In the genomic region with DNA sequence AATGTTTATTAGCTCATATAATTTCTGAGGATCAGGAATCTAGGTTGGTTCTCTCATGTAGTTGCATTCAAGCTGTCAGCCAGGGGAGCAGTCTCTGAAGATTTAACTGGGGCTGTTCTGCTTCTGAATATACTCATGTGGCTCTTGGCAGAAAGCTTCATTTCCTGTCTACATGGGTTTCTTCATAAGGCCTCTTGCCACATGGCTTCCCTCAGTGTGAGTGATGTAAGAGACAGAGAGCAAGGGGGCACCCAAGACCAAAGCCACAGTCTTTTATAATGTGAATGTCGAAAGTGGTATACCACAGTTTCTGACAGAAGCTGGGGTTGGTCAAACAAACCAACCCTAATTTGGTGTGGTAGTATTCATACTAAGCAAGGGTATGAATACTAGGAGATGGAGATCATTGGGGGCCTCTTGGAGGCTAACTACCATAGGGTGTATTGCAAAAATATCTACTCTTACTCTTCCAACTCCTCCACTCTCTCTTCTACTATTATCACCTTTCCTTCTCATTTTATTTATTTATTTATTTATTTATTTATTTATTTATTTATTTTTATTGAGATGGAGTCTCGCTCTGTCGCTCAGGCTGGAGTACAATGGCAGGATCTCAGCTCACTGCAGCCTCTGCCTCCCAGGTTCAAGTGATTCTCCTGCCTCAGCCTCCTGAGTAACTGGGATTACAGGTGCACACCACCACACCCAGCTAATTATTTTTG, we compare ENCODE assay signal across 10 cellular contexts.
DNase-seq lines count a peak whose midpoint lies in the region; ATAC-seq and TF ChIP-seq lines count a peak whose summit lies in the region.
"Had no signal": no experiment of that assay in that cellular context is flagged by ENCODE, and none has a peak within 500 bp of the region (broad histone marks: within the 10 kb centered on the region; RNA-seq: fewer than 3 reads in every experiment).

No MANE protein-coding gene starts in this region.

- no peak overlapping the region for H3K9ac ChIP-seq in SK-N-SH

- H3K27ac ChIP-seq in psoas muscle (no peak overlapping the region), GM23338 (ENCODE audit: low read depth) (no peak overlapping the region), SK-N-SH (ENCODE audit: low read depth in 2 of 2, low read length in 1 of 2) (no peak overlapping the region)
- H3K27ac ChIP-seq: epithelial cell of prostate had no signal

- H3K4me1 Mint-ChIP-seq in activated CD4-positive, alpha-beta T cell treated with anti-CD3 and anti-CD28 coated beads, Interleukin-2, amount 10 ng/mL, durations not matched to agents 24 days and 14 days = peaks cover 8% of the 10 kb centered on the region
- peaks cover 24% of the 10 kb centered on the region; the same call in 2 of the 3 replicates for H3K4me1 Mint-ChIP-seq in GM23338

- H3K4me2 ChIP-seq in GM23338 (no peak overlapping the region), SK-N-SH (no peak overlapping the region)

- no peaks in the 10 kb centered on the region for H3K9me2 ChIP-seq in GM23338 (ENCODE audit: insufficient read depth)
- no peaks in the 10 kb centered on the region for H3K9me2 ChIP-seq in SK-N-SH

- TF ChIP-seq CTCF in psoas muscle (IDR thresholded peaks at IDR 0.05) (no peak), GM23338 (conservative IDR thresholded peaks at IDR 0.05; ENCODE audit: low read depth in 2 of 2) (no peak), SK-N-SH (IDR thresholded peaks at IDR 0.05) (no peak)

- ATAC-seq in HG02973 (IDR thresholded peaks at IDR 0.05; ENCODE audit: unreplicated experiment) (peak; percentile 80), psoas muscle (peak in 3 of 4 donors; percentile 63 to 66 (median 63)), GM23338 (no peak)
- ATAC-seq: Panc1 had no signal

- H3K27ac Mint-ChIP-seq in activated CD4-positive, alpha-beta T cell treated with anti-CD3 and anti-CD28 coated beads, Interleukin-2, amount 10 ng/mL, durations not matched to agents 24 days and 14 days = no peak overlapping the region
- H3K27ac Mint-ChIP-seq in GM23338 = no peak overlapping the region

- H3K4me1 ChIP-seq in psoas muscle (no peaks in the 10 kb centered on the region), GM23338 (ENCODE audit: insufficient read depth) (peaks cover 9% of the 10 kb centered on the region; the same call in 1 of the 2 replicates), SK-N-SH (ENCODE audit: control insufficient read depth in 1 of 2, insufficient read depth in 2 of 2, low read depth in 1 of 2, low read length in 1 of 2) (peaks cover 0 to 3% of the 10 kb centered on the region in 2 experiments; a peak in 1 of 4 replicates)

- peaks cover 1% of the 10 kb centered on the region for H3K27me3 Mint-ChIP-seq in activated CD4-positive, alpha-beta T cell treated with anti-CD3 and anti-CD28 coated beads, Interleukin-2, amount 10 ng/mL, durations not matched to agents 24 days and 14 days
- peaks cover 4% of the 10 kb centered on the region for H3K27me3 Mint-ChIP-seq in GM23338 (ENCODE audit: insufficient read depth, low read depth, poor library complexity)

- H3K27me3 ChIP-seq in psoas muscle (ENCODE audit: insufficient read depth in 3 of 3, low read length in 2 of 3) = no peaks in the 10 kb centered on the region
- no peaks in the 10 kb centered on the region for H3K27me3 ChIP-seq in GM23338 (ENCODE audit: insufficient read depth)
- no peaks in the 10 kb centered on the region for H3K27me3 ChIP-seq in SK-N-SH (ENCODE audit: insufficient read depth)

- POLR2A ChIA-PET in SK-N-SH (lab: Yijun Ruan, JAX) = no interaction called here

- H3K9me3 Mint-ChIP-seq in activated CD4-positive, alpha-beta T cell treated with anti-CD3 and anti-CD28 coated beads, Interleukin-2, amount 10 ng/mL, durations not matched to agents 24 days and 14 days = peaks cover 4% of the 10 kb centered on the region
- H3K9me3 Mint-ChIP-seq in GM23338 = peaks cover 22% of the 10 kb centered on the region

- WGBS in psoas muscle, 3 donors = 92 to 95% (median 94%) methylated on average over 3 of the region's 3 CpGs
- WGBS in SK-N-SH (ENCODE audit: low lambda C conversion rate) = 49% methylated on average over 3 of the region's 3 CpGs

- DNase-seq in activated CD4-positive, alpha-beta T cell treated with anti-CD3 and anti-CD28 coated beads, Interleukin-2, amount 10 ng/mL, durations not matched to agents 24 days and 14 days = peak; percentile 59
- no peak for DNase-seq in activated CD4-positive, alpha-beta T cell treated with anti-CD3 and anti-CD28 coated beads for 48 hours
- DNase-seq in UCSD-AML1 (lab: John Stamatoyannopoulos, UW; ENCODE audit: unreplicated experiment) (peak; percentile 21), psoas muscle (no peak), GM23338 (ENCODE audit: low spot score) (no peak), SK-N-SH (no peak), amniotic stem cell (lab: John Stamatoyannopoulos, UW) (no peak)

- H3K9me3 ChIP-seq in psoas muscle = no peaks in the 10 kb centered on the region
- no peaks in the 10 kb centered on the region for H3K9me3 ChIP-seq in SK-N-SH

- CTCF ChIA-PET in SK-N-SH (lab: Yijun Ruan, JAX) = interaction anchor here (0.9 kb wide), 1 partner anchor 22 kb away, joined by 3 read pairs; no protein-coding TSS in a partner anchor

- H3K36me3 ChIP-seq in psoas muscle (ENCODE audit: insufficient read depth in 1 of 2, low read depth in 1 of 2) = no peaks in the 10 kb centered on the region
- H3K36me3 ChIP-seq in GM23338 (ENCODE audit: insufficient read depth) = no peaks in the 10 kb centered on the region
- H3K36me3 ChIP-seq in SK-N-SH (replicated peaks in 1 of 2; ENCODE audit: control insufficient read depth in 1 of 2, insufficient read depth in 2 of 2, low read length in 1 of 2) = no peaks in the 10 kb centered on the region

- H3K4me3 Mint-ChIP-seq in activated CD4-positive, alpha-beta T cell treated with anti-CD3 and anti-CD28 coated beads, Interleukin-2, amount 10 ng/mL, durations not matched to agents 24 days and 14 days = no peak overlapping the region
- H3K4me3 Mint-ChIP-seq in GM23338 = no peak overlapping the region

- intact Hi-C loops in activated CD4-positive, alpha-beta T cell treated with anti-CD3 and anti-CD28 coated beads, Interleukin-2, amount 10 ng/mL, durations not matched to agents 24 days and 14 days (cut with micrococcal nuclease) = no loop called here
- intact Hi-C loops in psoas muscle (cut with DNase I) = no loop called here

- H3K79me2 ChIP-seq in GM23338 (replicated peaks; ENCODE audit: insufficient read depth) (no peaks in the 10 kb centered on the region), SK-N-SH (ENCODE audit: insufficient read depth) (no peaks in the 10 kb centered on the region)

- H3K36me3 Mint-ChIP-seq in activated CD4-positive, alpha-beta T cell treated with anti-CD3 and anti-CD28 coated beads, Interleukin-2, amount 10 ng/mL, durations not matched to agents 24 days and 14 days (ENCODE audit: low read depth) = no peaks in the 10 kb centered on the region
- peaks cover 29% of the 10 kb centered on the region; the same call in 2 of the 3 replicates for H3K36me3 Mint-ChIP-seq in GM23338 (ENCODE audit: low read depth)

- no peak for TF ChIP-seq RAD21 in SK-N-SH (IDR thresholded peaks at IDR 0.05; ENCODE audit: low read length)

- H3F3A ChIP-seq in GM23338 (replicated peaks; ENCODE audit: low read depth) = no peaks in the 10 kb centered on the region
- no peaks in the 10 kb centered on the region for H3F3A ChIP-seq in SK-N-SH (replicated peaks; ENCODE audit: insufficient read depth)

- H4K20me1 ChIP-seq in GM23338 (replicated peaks; ENCODE audit: insufficient read depth) = no peaks in the 10 kb centered on the region
- no peaks in the 10 kb centered on the region for H4K20me1 ChIP-seq in SK-N-SH (ENCODE audit: insufficient read depth)

- TF ChIP-seq EP300 in SK-N-SH (IDR thresholded peaks at IDR 0.05; ENCODE audit: borderline replicate concordance in 1 of 2, low read depth in 1 of 2, low read length in 1 of 2) = no peak

- H2AFZ ChIP-seq in GM23338 (no peak overlapping the region), SK-N-SH (ENCODE audit: low read depth) (no peak overlapping the region)

- H3K4me3 ChIP-seq in psoas muscle (no peak overlapping the region), GM23338 (no peak overlapping the region), SK-N-SH (ENCODE audit: low read depth in 2 of 2, low read length in 1 of 2) (no peak overlapping the region)

TF ChIP-seq in GM23338, 12 proteins besides CTCF, POLR2A, EP300 and RAD21 (continues in another document):
- TF ChIP-seq JUNB (IDR thresholded peaks at IDR 0.05; ENCODE audit: unreplicated experiment) = no peak
- TF ChIP-seq, protein P1, sequence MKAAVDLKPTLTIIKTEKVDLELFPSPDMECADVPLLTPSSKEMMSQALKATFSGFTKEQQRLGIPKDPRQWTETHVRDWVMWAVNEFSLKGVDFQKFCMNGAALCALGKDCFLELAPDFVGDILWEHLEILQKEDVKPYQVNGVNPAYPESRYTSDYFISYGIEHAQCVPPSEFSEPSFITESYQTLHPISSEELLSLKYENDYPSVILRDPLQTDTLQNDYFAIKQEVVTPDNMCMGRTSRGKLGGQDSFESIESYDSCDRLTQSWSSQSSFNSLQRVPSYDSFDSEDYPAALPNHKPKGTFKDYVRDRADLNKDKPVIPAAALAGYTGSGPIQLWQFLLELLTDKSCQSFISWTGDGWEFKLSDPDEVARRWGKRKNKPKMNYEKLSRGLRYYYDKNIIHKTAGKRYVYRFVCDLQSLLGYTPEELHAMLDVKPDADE (IDR thresholded peaks at IDR 0.05) = no peak
- no peak for TF ChIP-seq CREB1 (CRISPR knock-in tag; IDR thresholded peaks at IDR 0.05; ENCODE audit: low read depth)

TF ChIP-seq in SK-N-SH, 30 proteins besides CTCF, POLR2A, EP300 and RAD21 (continues in another document):
- no peak for TF ChIP-seq YY1 (IDR thresholded peaks at IDR 0.05; ENCODE audit: low read depth)
- TF ChIP-seq, protein P2, sequence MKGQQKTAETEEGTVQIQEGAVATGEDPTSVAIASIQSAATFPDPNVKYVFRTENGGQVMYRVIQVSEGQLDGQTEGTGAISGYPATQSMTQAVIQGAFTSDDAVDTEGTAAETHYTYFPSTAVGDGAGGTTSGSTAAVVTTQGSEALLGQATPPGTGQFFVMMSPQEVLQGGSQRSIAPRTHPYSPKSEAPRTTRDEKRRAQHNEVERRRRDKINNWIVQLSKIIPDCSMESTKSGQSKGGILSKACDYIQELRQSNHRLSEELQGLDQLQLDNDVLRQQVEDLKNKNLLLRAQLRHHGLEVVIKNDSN (IDR thresholded peaks at IDR 0.05; ENCODE audit: borderline replicate concordance, low read depth) = no peak
- TF ChIP-seq FOXM1 (IDR thresholded peaks at IDR 0.05; ENCODE audit: low read depth) = no peak

Comparison
In these comparisons a context has a peak if more than half of its experiments do, and no peak if none do; other contexts are left out.
1. DNase-seq: peak in activated CD4-positive, alpha-beta T cell treated with anti-CD3 and anti-CD28 coated beads, Interleukin-2, amount 10 ng/mL, durations not matched to agents 24 days and 14 days (single experiment) and UCSD-AML1 (single experiment); none in activated CD4-positive, alpha-beta T cell treated with anti-CD3 and anti-CD28 coated beads for 48 hours (single experiment), psoas muscle (0 of 2), GM23338 (single experiment), SK-N-SH (single experiment) and amniotic stem cell (single experiment).